Comparison of ENCODE assay signal across 8 cellular contexts in genomic region chrX:136909706-136910564, GRCh38. TPM values are rescaled to one million over a fixed set of nuclear protein-coding genes. Genes with fewer than 3 reads are reported as not detected.
DNase-seq lines count a peak whose midpoint lies in the region; ATAC-seq and TF ChIP-seq lines count a peak whose summit lies in the region.

No MANE protein-coding gene starts in this region.

- TF ChIP-seq CTCF in GM10248 (IDR thresholded peaks at IDR 0.05; ENCODE audit: control extremely low read depth, extremely low read depth, low read depth, missing control alignments) (no peak), SK-N-SH (IDR thresholded peaks at IDR 0.05) (no peak), osteocyte (IDR thresholded peaks at IDR 0.05) (no peak), upper lobe of left lung (IDR thresholded peaks at IDR 0.05) (no peak)

- H3K36me3 Mint-ChIP-seq in activated naive CD8-positive, alpha-beta T cell treated with anti-CD3 and anti-CD28 coated beads, Interleukin-2, amount 10 ng/mL, durations not matched to agents 7 days and 5 days, result peaks cover 1% of the 10 kb centered on the region
- H3K36me3 Mint-ChIP-seq in osteocyte (ENCODE audit: unreplicated experiment), result no peaks in the 10 kb centered on the region

- intact Hi-C loops in Right ventricle myocardium inferior (cut with DNase I), result loop anchor here (2.0 kb wide), 1 partner anchor 29 kb away; the partner anchor contains the start of gene RBMX

- H3K79me2 ChIP-seq in SK-N-SH (ENCODE audit: insufficient read depth), result no peaks in the 10 kb centered on the region

- no peaks in the 10 kb centered on the region for H3K9me2 ChIP-seq in SK-N-SH

- ATAC-seq in HG02588 (IDR thresholded peaks at IDR 0.05; ENCODE audit: unreplicated experiment) (peak; percentile 66), Right ventricle myocardium inferior (peak; percentile 87), upper lobe of left lung (ENCODE audit: low FRiP score in 2 of 2) (peak; percentile 93)
- peak; percentile 72 for ATAC-seq in activated naive CD8-positive, alpha-beta T cell treated with anti-CD3 and anti-CD28 coated beads, Interleukin-2, amount 10 ng/mL, durations not matched to agents 7 days and 5 days (ENCODE audit: low read depth)

- peak overlapping the region; percentile 67 to 84 for H3K27ac ChIP-seq in SK-N-SH (ENCODE audit: low read depth in 2 of 2, low read length in 1 of 2)
- H3K27ac ChIP-seq in upper lobe of left lung, result peak overlapping the region; percentile 78 to 87 (median 85)

- no peaks in the 10 kb centered on the region for H3K27me3 Mint-ChIP-seq in activated naive CD8-positive, alpha-beta T cell treated with anti-CD3 and anti-CD28 coated beads, Interleukin-2, amount 10 ng/mL, durations not matched to agents 7 days and 5 days
- H3K27me3 Mint-ChIP-seq in osteocyte (ENCODE audit: unreplicated experiment), result no peaks in the 10 kb centered on the region

- no peak for TF ChIP-seq EP300 in SK-N-SH (IDR thresholded peaks at IDR 0.05; ENCODE audit: borderline replicate concordance in 1 of 2, low read depth in 1 of 2, low read length in 1 of 2)
- TF ChIP-seq EP300 in upper lobe of left lung (IDR thresholded peaks at IDR 0.05), result no peak

- no peaks in the 10 kb centered on the region for H4K20me1 ChIP-seq in SK-N-SH (ENCODE audit: insufficient read depth)

- H3K9me3 ChIP-seq in SK-N-SH, result no peaks in the 10 kb centered on the region
- H3K9me3 ChIP-seq in upper lobe of left lung, result no peaks in the 10 kb centered on the region

- peak overlapping the region; percentile 94 for H3K27ac Mint-ChIP-seq in activated naive CD8-positive, alpha-beta T cell treated with anti-CD3 and anti-CD28 coated beads, Interleukin-2, amount 10 ng/mL, durations not matched to agents 7 days and 5 days
- H3K27ac Mint-ChIP-seq in osteocyte (ENCODE audit: unreplicated experiment), result peak overlapping the region; percentile 91

- H3K4me1 ChIP-seq in SK-N-SH (ENCODE audit: control insufficient read depth in 1 of 2, insufficient read depth in 2 of 2, low read depth in 1 of 2, low read length in 1 of 2), result peaks cover 0 to 4% of the 10 kb centered on the region in 2 experiments; a peak in 1 of 4 replicates
- H3K4me1 ChIP-seq in upper lobe of left lung, result peaks cover 0 to 6% (median 0%) of the 10 kb centered on the region in 4 donors

- POLR2A ChIA-PET in GM10248 (lab: Yijun Ruan, JAX) (interaction anchor here (1.8 kb wide), 1 partner anchor 29 kb away, joined by 12 read pairs; the partner anchor contains the start of gene RBMX), SK-N-SH (lab: Yijun Ruan, JAX) (interaction anchor here (1.9 kb wide), 1 partner anchor 30 kb away, joined by 11 read pairs; the partner anchor contains the start of gene RBMX)
- POLR2A ChIA-PET in activated naive CD8-positive, alpha-beta T cell treated with anti-CD3 and anti-CD28 coated beads, Interleukin-2, amount 10 ng/mL, durations not matched to agents 7 days and 5 days (lab: Charles Lee), result interaction anchor here (1.8 kb wide), 1 partner anchor 30 kb away, joined by 20 read pairs; the partner anchor contains the start of gene RBMX

- H3F3A ChIP-seq in SK-N-SH (replicated peaks; ENCODE audit: insufficient read depth), result peaks cover 7% of the 10 kb centered on the region

- TF ChIP-seq RAD21 in SK-N-SH (IDR thresholded peaks at IDR 0.05; ENCODE audit: low read length), result no peak

- TF ChIP-seq POLR2A in upper lobe of left lung (IDR thresholded peaks at IDR 0.05), result peak in 2 of 4 donors; percentile 42 to 45

- H3K4me3 ChIP-seq in SK-N-SH (ENCODE audit: low read depth in 2 of 2, low read length in 1 of 2), result peak overlapping the region; percentile 56 to 87
- peak overlapping the region; percentile 55 to 73 (median 71) for H3K4me3 ChIP-seq in upper lobe of left lung

- H3K27me3 ChIP-seq in SK-N-SH (ENCODE audit: insufficient read depth), result no peaks in the 10 kb centered on the region; the same call in 1 of the 2 replicates
- no peaks in the 10 kb centered on the region for H3K27me3 ChIP-seq in upper lobe of left lung

- WGBS in SK-N-SH (ENCODE audit: low lambda C conversion rate), result 3% methylated on average over 25 of the region's 26 CpGs
- WGBS in upper lobe of left lung, 2 donors, result 1 to 33% methylated on average over 20 to 26 of the region's 26 CpGs

- H3K36me3 ChIP-seq in SK-N-SH (replicated peaks in 1 of 2; ENCODE audit: control insufficient read depth in 1 of 2, insufficient read depth in 2 of 2, low read length in 1 of 2) (no peaks in the 10 kb centered on the region), upper lobe of left lung (no peaks in the 10 kb centered on the region)

- peaks cover 8% of the 10 kb centered on the region for H3K4me1 Mint-ChIP-seq in activated naive CD8-positive, alpha-beta T cell treated with anti-CD3 and anti-CD28 coated beads, Interleukin-2, amount 10 ng/mL, durations not matched to agents 7 days and 5 days
- peaks cover 13% of the 10 kb centered on the region for H3K4me1 Mint-ChIP-seq in osteocyte (ENCODE audit: unreplicated experiment)

- DNase-seq in GM10248 (ENCODE audit: extremely low spot score) (peak; percentile 55), NCI-H1092 (lab: John Stamatoyannopoulos, UW) (peak; percentile 65), SK-N-SH (peak; percentile 76), Right ventricle myocardium inferior (ENCODE audit: missing footprints) (peak; percentile 80), osteocyte (ENCODE audit: extremely low spot score, unreplicated experiment) (peak; percentile 89), upper lobe of left lung (peak in 1 of 2 donors; percentile 84)
- no peak for DNase-seq in activated naive CD8-positive, alpha-beta T cell treated with anti-CD3 and anti-CD28 coated beads, Interleukin-2, amount 10 ng/mL, durations not matched to agents 7 days and 5 days

- H2AFZ ChIP-seq in SK-N-SH (ENCODE audit: low read depth), result peak overlapping the region; percentile 80

- H3K9ac ChIP-seq in SK-N-SH, result peak overlapping the region; percentile 88

- CTCF ChIA-PET in GM10248 (lab: Yijun Ruan, JAX), result no interaction called here
- CTCF ChIA-PET in SK-N-SH (lab: Yijun Ruan, JAX), result no interaction called here

- peak overlapping the region; percentile 100 for H3K4me3 Mint-ChIP-seq in activated naive CD8-positive, alpha-beta T cell treated with anti-CD3 and anti-CD28 coated beads, Interleukin-2, amount 10 ng/mL, durations not matched to agents 7 days and 5 days
- H3K4me3 Mint-ChIP-seq in osteocyte (ENCODE audit: unreplicated experiment), result peak overlapping the region; percentile 86

- peak overlapping the region; percentile 99 for H3K4me2 ChIP-seq in SK-N-SH

- H3K9me3 Mint-ChIP-seq in activated naive CD8-positive, alpha-beta T cell treated with anti-CD3 and anti-CD28 coated beads, Interleukin-2, amount 10 ng/mL, durations not matched to agents 7 days and 5 days, result no peaks in the 10 kb centered on the region
- H3K9me3 Mint-ChIP-seq in osteocyte (ENCODE audit: unreplicated experiment), result no peaks in the 10 kb centered on the region

TF ChIP-seq in SK-N-SH, 30 proteins besides CTCF, POLR2A, EP300 and RAD21:
- TF ChIP-seq POLR2AphosphoS5 (IDR thresholded peaks at IDR 0.05; ENCODE audit: low read depth, low read length) (peak; percentile 41; the same call in 1 of the 2 replicates), MEF2A (IDR thresholded peaks at IDR 0.05; ENCODE audit: borderline replicate concordance, low read depth) (no peak), JUND (IDR thresholded peaks at IDR 0.05) (no peak), FOSL2 (IDR thresholded peaks at IDR 0.05; ENCODE audit: borderline replicate concordance, low read depth) (no peak)

RNA-seq across cellular contexts. Expression of gene RBMX, which starts 29.4 kb away (rescaled TPM):
- 131 and 139 TPM in 2 replicates for polyA plus RNA-seq in SK-N-SH (2012; rRNA removed)
- polyA plus RNA-seq in SK-N-SH (2012; cell fraction: cytosol; rRNA removed), result 153 and 154 TPM in 2 replicates
- 189 and 300 TPM in 2 replicates for polyA plus RNA-seq in SK-N-SH (2012; cell fraction: nucleus; rRNA removed)
- 100 to 1,000 TPM; 252 to 260 TPM for total RNA-seq in activated naive CD8-positive, alpha-beta T cell treated with anti-CD3 and anti-CD28 coated beads, Interleukin-2, amount 10 ng/mL, durations not matched to agents 7 days and 5 days
- total RNA-seq in Right ventricle myocardium inferior (73.5 TPM), osteocyte (181 and 186 TPM in 2 replicates), upper lobe of left lung (100 to 1,000 TPM in 5 of 6 donors, 10 to 100 TPM in 1; 97.9 to 206 (median 149) TPM)
